ENCODE assay signal across 14 cellular contexts in the genomic region with DNA sequence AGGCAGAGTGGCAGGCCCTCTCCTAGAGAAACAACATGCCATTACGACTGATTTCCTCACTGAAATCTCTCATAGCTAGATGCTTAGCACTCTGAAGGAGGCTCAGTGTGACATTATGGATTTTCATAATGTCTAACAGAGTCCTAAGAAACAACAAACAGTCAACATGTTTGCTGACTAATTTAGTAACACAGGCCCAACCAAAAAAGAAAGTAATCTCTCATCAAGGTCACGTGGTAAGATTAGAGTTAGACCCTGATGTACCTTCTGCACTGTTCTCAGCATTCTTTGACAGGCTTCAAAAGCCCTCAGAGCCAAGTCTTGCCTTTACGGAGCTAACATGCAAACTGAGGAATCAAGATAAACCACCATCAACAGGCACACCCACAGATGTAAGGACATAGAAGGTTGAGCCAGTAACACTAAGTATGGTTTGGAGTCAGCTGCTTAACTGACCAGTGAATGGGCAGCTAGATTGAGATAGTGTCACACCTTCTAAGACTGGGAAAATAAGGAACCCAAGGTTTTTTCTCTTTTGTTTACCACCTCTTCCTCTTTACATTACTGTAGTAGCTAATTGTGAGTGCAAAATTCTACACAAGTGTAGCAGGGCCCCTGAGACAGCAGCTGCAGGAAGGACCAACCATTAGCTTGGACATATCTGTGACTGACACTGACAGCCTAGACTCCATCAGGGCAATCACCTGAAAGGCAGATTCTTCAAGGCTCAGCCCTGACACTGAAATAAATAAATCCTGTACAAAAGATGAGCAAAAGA. TPM values are rescaled to one million over a fixed set of nuclear protein-coding genes. Genes with fewer than 3 reads are reported as not detected.
DNase-seq lines count a peak whose midpoint lies in the region; ATAC-seq and TF ChIP-seq lines count a peak whose summit lies in the region.
"Had no signal": no experiment of that assay in that cellular context is flagged by ENCODE, and none has a peak within 500 bp of the region (broad histone marks: within the 10 kb centered on the region; RNA-seq: fewer than 3 reads in every experiment).

No MANE protein-coding gene starts in this region.

- peaks cover 23% of the 10 kb centered on the region for H3K4me1 Mint-ChIP-seq in activated CD4-positive, alpha-beta T cell treated with anti-CD3 and anti-CD28 coated beads, Interleukin-2, amount 10 ng/mL, durations not matched to agents 7 days and 5 days
- peaks cover 9 to 17% of the 10 kb centered on the region in 2 donors for H3K4me1 Mint-ChIP-seq in natural killer cell treated with Interleukin-12 subunit alpha and Interleukin-12 subunit beta and Interleukin-15 and Interleukin-18, amount 100 ng/mL, for 72 hours (ENCODE audit: low read depth in 2 of 2)
- no peaks in the 10 kb centered on the region for H3K4me1 Mint-ChIP-seq in mesothelial cell of epicardium
- H3K4me1 Mint-ChIP-seq: endodermal cell, neural crest cell had no signal

- 91% methylated on average over 3 of the region's 3 CpGs for WGBS in hepatocyte (ENCODE audit: low lambda C conversion rate, missing lambda C conversion rate)

- peak overlapping the region; percentile 31 for H3K27ac Mint-ChIP-seq in activated CD4-positive, alpha-beta T cell treated with anti-CD3 and anti-CD28 coated beads, Interleukin-2, amount 10 ng/mL, durations not matched to agents 7 days and 5 days
- peak overlapping the region in 1 of 2 donors; percentile 26 for H3K27ac Mint-ChIP-seq in natural killer cell treated with Interleukin-12 subunit alpha and Interleukin-12 subunit beta and Interleukin-15 and Interleukin-18, amount 100 ng/mL, for 72 hours
- no peak overlapping the region for H3K27ac Mint-ChIP-seq in mesothelial cell of epicardium
- H3K27ac Mint-ChIP-seq: activated naive CD4-positive, alpha-beta T cell treated with anti-CD3 and anti-CD28 coated beads for 36 hours; endodermal cell had no signal

- H4K20me1 ChIP-seq in hepatocyte (ENCODE audit: insufficient read depth, poor library complexity, severe bottlenecking) = peaks cover 3% of the 10 kb centered on the region

- no peak overlapping the region for H3K4me3 ChIP-seq in hepatocyte
- H3K4me3 ChIP-seq: upper lobe of left lung had no signal

- H3K9me2 ChIP-seq in hepatocyte (replicated peaks; ENCODE audit: insufficient read depth) = no peaks in the 10 kb centered on the region

- no peak overlapping the region for H3K27ac ChIP-seq in hepatocyte
- H3K27ac ChIP-seq: upper lobe of left lung had no signal

- CTCF ChIA-PET in activated CD4-positive, alpha-beta T cell treated with anti-CD3 and anti-CD28 coated beads, Interleukin-2, amount 10 ng/mL, durations not matched to agents 7 days and 5 days (lab: Charles Lee) = interaction anchor here (0.7 to 2.6 kb wide), 9 partner anchors 10 to 31 kb away, joined by 3 to 9 read pairs (median 3); a partner anchor contains a TSS

- no peaks in the 10 kb centered on the region for H3K9me3 ChIP-seq in hepatocyte (ENCODE audit: low read depth)

- H3K27me3 Mint-ChIP-seq in activated CD4-positive, alpha-beta T cell treated with anti-CD3 and anti-CD28 coated beads, Interleukin-2, amount 10 ng/mL, durations not matched to agents 7 days and 5 days = no peaks in the 10 kb centered on the region
- no peaks in the 10 kb centered on the region for H3K27me3 Mint-ChIP-seq in natural killer cell treated with Interleukin-12 subunit alpha and Interleukin-12 subunit beta and Interleukin-15 and Interleukin-18, amount 100 ng/mL, for 72 hours
- no peaks in the 10 kb centered on the region for H3K27me3 Mint-ChIP-seq in mesothelial cell of epicardium (ENCODE audit: low read depth)

- peak; percentile 62 for ATAC-seq in GM21576 (IDR thresholded peaks at IDR 0.05; ENCODE audit: unreplicated experiment)
- ATAC-seq in HG03439 (IDR thresholded peaks at IDR 0.05; ENCODE audit: unreplicated experiment) = peak; percentile 71
- peak; percentile 32 to 86 for ATAC-seq in natural killer cell treated with Interleukin-12 subunit alpha and Interleukin-12 subunit beta and Interleukin-15 and Interleukin-18, amount 100 ng/mL, for 72 hours

- H2AFZ ChIP-seq in hepatocyte = no peak overlapping the region

- H3K79me2 ChIP-seq in hepatocyte = no peaks in the 10 kb centered on the region

- no peaks in the 10 kb centered on the region for H3K36me3 ChIP-seq in hepatocyte (replicated peaks; ENCODE audit: insufficient read depth, low read depth)

- no peaks in the 10 kb centered on the region for H3K27me3 ChIP-seq in hepatocyte
- H3K27me3 ChIP-seq: upper lobe of left lung had no signal

- H3K4me3 Mint-ChIP-seq in activated CD4-positive, alpha-beta T cell treated with anti-CD3 and anti-CD28 coated beads, Interleukin-2, amount 10 ng/mL, durations not matched to agents 7 days and 5 days = no peak overlapping the region
- H3K4me3 Mint-ChIP-seq in natural killer cell treated with Interleukin-12 subunit alpha and Interleukin-12 subunit beta and Interleukin-15 and Interleukin-18, amount 100 ng/mL, for 72 hours = peak overlapping the region; percentile 38
- H3K4me3 Mint-ChIP-seq in mesothelial cell of epicardium = no peak overlapping the region
- H3K4me3 Mint-ChIP-seq: activated naive CD4-positive, alpha-beta T cell treated with anti-CD3 and anti-CD28 coated beads for 36 hours; endodermal cell; neural crest cell had no signal

- TF ChIP-seq CTCF in mesothelial cell of epicardium (IDR thresholded peaks at IDR 0.05; ENCODE audit: unreplicated experiment) (no peak), hepatocyte (IDR thresholded peaks at IDR 0.05; ENCODE audit: poor library complexity) (no peak)

- POLR2A ChIA-PET in activated CD4-positive, alpha-beta T cell treated with anti-CD3 and anti-CD28 coated beads, Interleukin-2, amount 10 ng/mL, durations not matched to agents 7 days and 5 days (lab: Charles Lee) = interaction anchor here (0.6 kb wide), 1 partner anchor 1059 kb away, joined by 4 read pairs; no protein-coding TSS in a partner anchor

- no peaks in the 10 kb centered on the region for H3K4me1 ChIP-seq in hepatocyte (ENCODE audit: insufficient read depth)
- H3K4me1 ChIP-seq: upper lobe of left lung had no signal

- peaks cover 23% of the 10 kb centered on the region for H3K36me3 Mint-ChIP-seq in activated CD4-positive, alpha-beta T cell treated with anti-CD3 and anti-CD28 coated beads, Interleukin-2, amount 10 ng/mL, durations not matched to agents 7 days and 5 days (ENCODE audit: low read depth)
- H3K36me3 Mint-ChIP-seq in natural killer cell treated with Interleukin-12 subunit alpha and Interleukin-12 subunit beta and Interleukin-15 and Interleukin-18, amount 100 ng/mL, for 72 hours = peaks cover 24% of the 10 kb centered on the region
- peaks cover 24% of the 10 kb centered on the region for H3K36me3 Mint-ChIP-seq in mesothelial cell of epicardium

- no peak overlapping the region for H3K4me2 ChIP-seq in hepatocyte

- peaks cover 17% of the 10 kb centered on the region for H3K9me3 Mint-ChIP-seq in activated CD4-positive, alpha-beta T cell treated with anti-CD3 and anti-CD28 coated beads, Interleukin-2, amount 10 ng/mL, durations not matched to agents 7 days and 5 days
- no peaks in the 10 kb centered on the region for H3K9me3 Mint-ChIP-seq in natural killer cell treated with Interleukin-12 subunit alpha and Interleukin-12 subunit beta and Interleukin-15 and Interleukin-18, amount 100 ng/mL, for 72 hours
- peaks cover 21% of the 10 kb centered on the region for H3K9me3 Mint-ChIP-seq in mesothelial cell of epicardium

- no peak for DNase-seq in activated CD4-positive, alpha-beta T cell treated with anti-CD3 and anti-CD28 coated beads, Interleukin-2, amount 10 ng/mL, durations not matched to agents 7 days and 5 days
- DNase-seq in activated CD4-positive, alpha-beta T cell treated with anti-CD3 and anti-CD28 coated beads for 48 hours = no peak
- peak; percentile 15 for DNase-seq in natural killer cell treated with Interleukin-12 subunit alpha and Interleukin-12 subunit beta and Interleukin-15 and Interleukin-18, amount 100 ng/mL, for 72 hours (ENCODE audit: low spot score)
- no peak for DNase-seq in mesothelial cell of epicardium (ENCODE audit: low spot score in 2 of 2, unreplicated experiment in 2 of 2)
- DNase-seq in activated naive CD4-positive, alpha-beta T cell treated with anti-CD3 and anti-CD28 coated beads, Interleukin-2, amount 50 U/mL, for 16 hours = no peak
- no peak for DNase-seq in hepatocyte (ENCODE audit: low spot score)
- DNase-seq: ACHN; activated naive CD4-positive, alpha-beta T cell treated with anti-CD3 and anti-CD28 coated beads for 36 hours; endodermal cell; NCI-H82; upper lobe of left lung had no signal

RNA-seq across cellular contexts. Expression of a gene that starts 15.3 kb away (rescaled TPM):
- total RNA-seq in activated CD4-positive, alpha-beta T cell treated with anti-CD3 and anti-CD28 coated beads, Interleukin-2, amount 10 ng/mL, durations not matched to agents 7 days and 5 days = 1 to 10 TPM; 3.5 to 4.5 TPM
- total RNA-seq in natural killer cell treated with Interleukin-12 subunit alpha and Interleukin-12 subunit beta and Interleukin-15 and Interleukin-18, amount 100 ng/mL, for 72 hours = 1 to 10 TPM; 2.2 to 6.8 TPM
- total RNA-seq in mesothelial cell of epicardium (6.5 to 6.9 TPM (median 6.8 TPM) in 3 replicates), hepatocyte (0.36 and 0.87 TPM in 2 replicates)
- 0.96 and 1.0 TPM in 2 replicates for polyA plus RNA-seq in hepatocyte

RNA-seq across cellular contexts. Expression of a gene that starts 40.7 kb away (rescaled TPM):
- total RNA-seq in activated CD4-positive, alpha-beta T cell treated with anti-CD3 and anti-CD28 coated beads, Interleukin-2, amount 10 ng/mL, durations not matched to agents 7 days and 5 days = 100 to 1,000 TPM; 135 to 145 TPM
- 100 to 1,000 TPM; 174 to 237 TPM for total RNA-seq in natural killer cell treated with Interleukin-12 subunit alpha and Interleukin-12 subunit beta and Interleukin-15 and Interleukin-18, amount 100 ng/mL, for 72 hours
- total RNA-seq in mesothelial cell of epicardium (162 to 168 TPM (median 165 TPM) in 3 replicates), hepatocyte (66.4 and 76.8 TPM in 2 replicates)
- polyA plus RNA-seq in hepatocyte = 46.1 and 55.7 TPM in 2 replicates
